1 cellular context compared by ENCODE assay signal in genomic region chr11:70202898-70203748, GRCh38.
A peak's percentile ranks its signal among the peaks of the same experiment; 100 is the strongest.
TF ChIP-seq lines count a peak whose summit lies in the region.

Gene FADD, plus strand, starts transcription at chr11:70203296. Its CDS starts 164 bp downstream, at chr11:70203460.

TF ChIP-seq in K562, 482 proteins besides CTCF, POLR2A, EP300 and RAD21 (continued from another document and continues in another):
- peak; percentile 73 for TF ChIP-seq E2F8 (IDR thresholded peaks at IDR 0.05; ENCODE audit: low read depth, partially characterized antibody)
- no peak for TF ChIP-seq BRF2 (IDR thresholded peaks at IDR 0.05; ENCODE audit: borderline replicate concordance, insufficient read depth, insufficient read length)
- no peak for TF ChIP-seq GATAD2B (IDR thresholded peaks at IDR 0.05; ENCODE audit: borderline replicate concordance)
- peak; percentile 54 for TF ChIP-seq TFE3 (CRISPR knock-in tag; IDR thresholded peaks at IDR 0.05)
- peak; percentile 91 for TF ChIP-seq ZFX (CRISPR knock-in tag; IDR thresholded peaks at IDR 0.05)
- no peak for TF ChIP-seq MCM5 (IDR thresholded peaks at IDR 0.05; ENCODE audit: low read depth)
- TF ChIP-seq ZBTB2 (IDR thresholded peaks at IDR 0.05) = peak; percentile 95
- TF ChIP-seq ZNF431 (CRISPR knock-in tag; IDR thresholded peaks at IDR 0.05) = peak; percentile 26; the same call in 1 of the 2 replicates
- peak; percentile 58 for TF ChIP-seq PRPF4 (IDR thresholded peaks at IDR 0.05; ENCODE audit: insufficient read depth, low read depth, low read length, poor library complexity, severe bottlenecking)
- TF ChIP-seq BHLHE40 (IDR thresholded peaks at IDR 0.05; ENCODE audit: low read length) = peak; percentile 79
- TF ChIP-seq ZNF699 (CRISPR knock-in tag; IDR thresholded peaks at IDR 0.05; ENCODE audit: insufficient replicate concordance) = no peak
- TF ChIP-seq FOXJ2 (tag; IDR thresholded peaks at IDR 0.05) = no peak
- TF ChIP-seq RNF2 (IDR thresholded peaks at IDR 0.05) = 0 out of 2 replicates have a peak, but pooled peaks have one; percentile 32
- TF ChIP-seq NR0B1 (IDR thresholded peaks at IDR 0.05; ENCODE audit: partially characterized antibody) = no peak
- TF ChIP-seq SREBF1 (IDR thresholded peaks at IDR 0.05; ENCODE audit: borderline replicate concordance, low read depth, low read length) = no peak
- peak; percentile 25; the same call in 1 of the 2 replicates for TF ChIP-seq CREB1 (IDR thresholded peaks at IDR 0.05)
- no peak; the same call in none of the 2 replicates for TF ChIP-seq CREB1 (CRISPR knock-in tag; IDR thresholded peaks at IDR 0.05)
- TF ChIP-seq GATAD2A (IDR thresholded peaks at IDR 0.05) = peak; percentile 37; the same call in 1 of the 2 replicates
- peak; percentile 46 for TF ChIP-seq CCNT2 (IDR thresholded peaks at IDR 0.05; ENCODE audit: borderline replicate concordance, extremely low read depth, insufficient read length, low read depth, low read length)
- no peak for TF ChIP-seq ZSCAN29 (IDR thresholded peaks at IDR 0.05)
- no peak for TF ChIP-seq BCL6 (CRISPR knock-in tag; IDR thresholded peaks at IDR 0.05)
- TF ChIP-seq HNRNPK (IDR thresholded peaks at IDR 0.05; ENCODE audit: low read depth, low read length, poor library complexity, severe bottlenecking) = no peak
- TF ChIP-seq TBL1XR1 (IDR thresholded peaks at IDR 0.05; ENCODE audit: low read length in 2 of 2) = 0 out of 4 replicates have a peak, but pooled peaks of 1 of the 2 experiments have one; percentile 51
- TF ChIP-seq CTBP1 (IDR thresholded peaks at IDR 0.05; ENCODE audit: borderline replicate concordance) = peak; percentile 32; the same call in 1 of the 2 replicates
- peak; percentile 78 for TF ChIP-seq TBP (optimal IDR thresholded peaks at IDR 0.05; ENCODE audit: low read depth, low read length)
- TF ChIP-seq BMI1 (IDR thresholded peaks at IDR 0.05; ENCODE audit: low read length) = no peak
- no peak for TF ChIP-seq NUFIP1 (IDR thresholded peaks at IDR 0.05; ENCODE audit: partially characterized antibody)
- peak; percentile 62 for TF ChIP-seq GTF2E2 (tag; IDR thresholded peaks at IDR 0.05)
- peak; percentile 89 for TF ChIP-seq POLR2B (IDR thresholded peaks at IDR 0.05; ENCODE audit: low read depth, partially characterized antibody)
- TF ChIP-seq STAT6 (CRISPR knock-in tag; IDR thresholded peaks at IDR 0.05) = 0 out of 2 replicates have a peak, but pooled peaks have one; percentile 12
- TF ChIP-seq THRA (IDR thresholded peaks at IDR 0.05) = no peak
- 0 out of 2 replicates have a peak, but pooled peaks have one; percentile 7 for TF ChIP-seq ZBTB9 (CRISPR knock-in tag; IDR thresholded peaks at IDR 0.05)
- TF ChIP-seq RBM22 (IDR thresholded peaks at IDR 0.05; ENCODE audit: low read depth, low read length, poor library complexity, severe bottlenecking) = peak; percentile 74
- TF ChIP-seq CREM (IDR thresholded peaks at IDR 0.05; ENCODE audit: low read depth) = peak; percentile 78
- TF ChIP-seq SIN3B (IDR thresholded peaks at IDR 0.05; ENCODE audit: low read depth) = peak; percentile 34; the same call in 1 of the 2 replicates
- TF ChIP-seq ZBTB33 (CRISPR knock-in tag; IDR thresholded peaks at IDR 0.05) = peak; percentile 40
- TF ChIP-seq ZNF316 (IDR thresholded peaks at IDR 0.05) = no peak
- TF ChIP-seq KDM5B (IDR thresholded peaks at IDR 0.05; ENCODE audit: insufficient replicate concordance, low read depth, low read length) = peak; percentile 84
- TF ChIP-seq TFAP4 (CRISPR knock-in tag; IDR thresholded peaks at IDR 0.05; ENCODE audit: borderline replicate concordance) = peak; percentile 90
- peak; percentile 12; the same call in 1 of the 2 replicates for TF ChIP-seq ETS1 (conservative IDR thresholded peaks at IDR 0.05; ENCODE audit: control insufficient read depth, low read depth, low read length)
- peak; percentile 16; the same call in 1 of the 2 replicates for TF ChIP-seq FOXP1 (CRISPR knock-in tag; IDR thresholded peaks at IDR 0.05)
